In the genomic region with DNA sequence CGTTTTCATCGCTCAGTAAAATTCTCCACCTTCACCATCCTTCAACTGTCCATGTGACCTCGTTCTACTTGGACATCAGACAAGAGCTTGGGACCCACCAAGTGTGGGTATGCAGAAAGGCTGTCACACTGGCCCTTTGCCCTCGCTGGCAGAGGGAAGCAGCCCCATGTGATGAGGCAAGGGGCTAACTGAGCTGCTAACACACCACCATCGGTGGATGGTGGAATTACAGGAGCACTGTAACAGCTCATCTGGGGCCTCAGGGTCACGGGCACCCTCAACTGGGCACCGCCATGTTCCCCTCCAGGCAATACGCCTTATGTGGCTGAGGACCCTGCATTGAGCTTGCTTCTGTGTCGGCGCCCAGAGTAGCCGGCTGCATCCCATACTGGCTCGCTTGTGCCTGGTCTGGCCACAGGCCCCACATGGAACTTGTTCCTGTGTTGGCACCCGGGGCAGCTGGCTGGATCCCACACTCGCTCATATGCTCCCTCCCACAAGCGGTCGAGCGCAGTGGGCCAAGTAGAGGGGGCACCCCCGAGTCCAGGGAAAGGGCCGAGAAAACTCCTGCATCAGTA, we compare ENCODE assay signal across 21 cellular contexts.
"Had no signal": no experiment of that assay in that cellular context is flagged by ENCODE, and none has a peak within 500 bp of the region (broad histone marks: within the 10 kb centered on the region; RNA-seq: fewer than 3 reads in every experiment).

No MANE protein-coding gene starts in this region.

- ATAC-seq: left lobe of liver; lower lobe of right lung; natural killer cell; pancreas; stimulated activated naive B cell treated with anti-CD40 and anti-IgM and Interleukin-4, amounts not matched to agents 10 μg/mL and 1 μg/mL and 100 μg/mL, for 72 hours; upper lobe of right lung had no signal

- H3K4me3 ChIP-seq: lower lobe of right lung, pancreas, right lobe of liver, suprapubic skin, transverse colon, upper lobe of right lung, uterus had no signal

- FAIRE-seq: frontal cortex, keratinocyte, pancreas, small intestine had no signal

- H3K9me3 Mint-ChIP-seq: natural killer cell; stimulated activated naive CD8-positive, alpha-beta T cell treated with anti-CD3 and anti-CD28 coated beads, Interleukin-15, Interleukin-2, amounts not matched to agents 100 ng/mL and 50 ng/mL, for 24 hours had no signal

- H3K4me1 ChIP-seq: lower lobe of right lung, pancreas, right lobe of liver, suprapubic skin, transverse colon, upper lobe of right lung, uterus had no signal

- H3K36me3 ChIP-seq: lower lobe of right lung, pancreas, right lobe of liver, suprapubic skin, transverse colon, upper lobe of right lung, uterus had no signal

- H3K27me3 Mint-ChIP-seq: progenitor cell of endocrine pancreas had no signal

- H3K9me3 ChIP-seq: lower lobe of right lung, pancreas, right lobe of liver, suprapubic skin, transverse colon, upper lobe of right lung, uterus had no signal

- H3K27me3 ChIP-seq: right lobe of liver, suprapubic skin, transverse colon, upper lobe of right lung, uterus had no signal

- H3K4me1 Mint-ChIP-seq: natural killer cell; stimulated activated naive B cell treated with anti-CD40 and anti-IgM and Interleukin-4, amounts not matched to agents 10 μg/mL and 1 μg/mL and 100 μg/mL, for 72 hours had no signal

- H3K27ac Mint-ChIP-seq: natural killer cell; progenitor cell of endocrine pancreas; stimulated activated naive B cell treated with anti-CD40 and anti-IgM and Interleukin-4, amounts not matched to agents 10 μg/mL and 1 μg/mL and 100 μg/mL, for 72 hours had no signal

- DNase-seq: cortex of kidney; effector CD4-positive, alpha-beta T cell; hypothalamus; lower lobe of right lung; natural killer cell; occipital lobe; right lobe of liver; small intestine; stimulated activated CD4-positive, alpha-beta T cell treated with anti-CD3 and anti-CD28 coated beads, Interleukin-15, amount 100 ng/mL, for 24 hours; stimulated activated CD4-positive, alpha-beta T cell treated with anti-CD3 and anti-CD28 coated beads, Interleukin-2, amount 100 ng/mL, for 48 hours; stimulated activated naive B cell treated with anti-CD40 and anti-IgM and Interleukin-4, amounts not matched to agents 10 μg/mL and 1 μg/mL and 100 μg/mL, for 72 hours; transverse colon; upper lobe of right lung; uterus had no signal

- H3K4me3 Mint-ChIP-seq: natural killer cell; stimulated activated naive B cell treated with anti-CD40 and anti-IgM and Interleukin-4, amounts not matched to agents 10 μg/mL and 1 μg/mL and 100 μg/mL, for 72 hours; stimulated activated naive CD8-positive, alpha-beta T cell treated with anti-CD3 and anti-CD28 coated beads, Interleukin-15, Interleukin-2, amounts not matched to agents 100 ng/mL and 50 ng/mL, for 24 hours had no signal

- H3K36me3 Mint-ChIP-seq: natural killer cell; stimulated activated naive B cell treated with anti-CD40 and anti-IgM and Interleukin-4, amounts not matched to agents 10 μg/mL and 1 μg/mL and 100 μg/mL, for 72 hours had no signal

- H3K27ac ChIP-seq: lower lobe of right lung, pancreas, right lobe of liver, suprapubic skin, transverse colon, upper lobe of right lung, uterus had no signal
